Comparison of ENCODE assay signal across 1 cellular context in genomic region chr13:50124536-50125305, GRCh38.
A peak's percentile ranks its signal among the peaks of the same experiment; 100 is the strongest.
TF ChIP-seq lines count a peak whose summit lies in the region.

No MANE protein-coding gene starts in this region.

TF ChIP-seq in HepG2, 621 proteins besides CTCF, POLR2A, EP300 and RAD21 (continued from another document and continues in another):
- TF ChIP-seq BCL3 (CRISPR knock-in tag; IDR thresholded peaks at IDR 0.05) = peak; percentile 82
- TF ChIP-seq ZBTB7B (CRISPR knock-in tag; IDR thresholded peaks at IDR 0.05) = peak; percentile 71
- TF ChIP-seq KLF12 (CRISPR knock-in tag; IDR thresholded peaks at IDR 0.05; ENCODE audit: borderline replicate concordance) = 0 out of 2 replicates have a peak, but pooled peaks have one; percentile 13
- TF ChIP-seq ZNF225 (CRISPR knock-in tag; IDR thresholded peaks at IDR 0.05) = peak; percentile 39; the same call in 1 of the 2 replicates
- TF ChIP-seq ZSCAN31 (CRISPR knock-in tag; IDR thresholded peaks at IDR 0.05; ENCODE audit: low read depth) = peak; percentile 39; the same call in 1 of the 2 replicates
- no peak for TF ChIP-seq RBM22 (optimal IDR thresholded peaks at IDR 0.05; ENCODE audit: low read length)
- TF ChIP-seq XRCC5 (optimal IDR thresholded peaks at IDR 0.05; ENCODE audit: low read length) = peak; percentile 18
- TF ChIP-seq ZNF776 (CRISPR knock-in tag; IDR thresholded peaks at IDR 0.05) = peak; percentile 59; the same call in 1 of the 2 replicates
- TF ChIP-seq ZNF563 (CRISPR knock-in tag; IDR thresholded peaks at IDR 0.05) = peak; percentile 66; the same call in 1 of the 2 replicates
- 0 out of 2 replicates have a peak, but pooled peaks have one; percentile 31 for TF ChIP-seq KLF13 (CRISPR knock-in tag; IDR thresholded peaks at IDR 0.05)
- peak; percentile 10 for TF ChIP-seq DMAP1 (CRISPR knock-in tag; IDR thresholded peaks at IDR 0.05)
- TF ChIP-seq KDM5A (IDR thresholded peaks at IDR 0.05; ENCODE audit: borderline replicate concordance, low read length) = peak; percentile 12; the same call in 1 of the 2 replicates
- 0 out of 2 replicates have a peak, but pooled peaks have one; percentile 17 for TF ChIP-seq ZMYM3 (CRISPR knock-in tag; IDR thresholded peaks at IDR 0.05)
- TF ChIP-seq ZNF383 (CRISPR knock-in tag; IDR thresholded peaks at IDR 0.05; ENCODE audit: borderline replicate concordance) = no peak
- no peak; the same call in 1 of the 2 replicates for TF ChIP-seq MNT (IDR thresholded peaks at IDR 0.05)
- 0 out of 2 replicates have a peak, but pooled peaks have one; percentile 26 for TF ChIP-seq DPF2 (CRISPR knock-in tag; IDR thresholded peaks at IDR 0.05; ENCODE audit: borderline replicate concordance, low read depth)
- 0 out of 2 replicates have a peak, but pooled peaks have one; percentile 21 for TF ChIP-seq ZNF33B (CRISPR knock-in tag; IDR thresholded peaks at IDR 0.05)
- no peak for TF ChIP-seq ZSCAN25 (CRISPR knock-in tag; IDR thresholded peaks at IDR 0.05)
- TF ChIP-seq ADNP (CRISPR knock-in tag; IDR thresholded peaks at IDR 0.05) = no peak
- TF ChIP-seq HNRNPL (IDR thresholded peaks at IDR 0.05; ENCODE audit: low read depth, low read length) = peak; percentile 59
- 0 out of 2 replicates have a peak, but pooled peaks have one; percentile 56 for TF ChIP-seq ZNF564 (CRISPR knock-in tag; IDR thresholded peaks at IDR 0.05)
- no peak for TF ChIP-seq NR2F6 (IDR thresholded peaks at IDR 0.05)
- TF ChIP-seq NR2F6 (CRISPR knock-in tag; IDR thresholded peaks at IDR 0.05) = 0 out of 2 replicates have a peak, but pooled peaks have one; percentile 4
- peak; percentile 81; the same call in 1 of the 2 replicates for TF ChIP-seq ZBTB39 (CRISPR knock-in tag; IDR thresholded peaks at IDR 0.05)
- 0 out of 2 replicates have a peak, but pooled peaks have one; percentile 2 for TF ChIP-seq ZNF792 (CRISPR knock-in tag; IDR thresholded peaks at IDR 0.05)
- TF ChIP-seq ZNF782 (CRISPR knock-in tag; IDR thresholded peaks at IDR 0.05; ENCODE audit: borderline replicate concordance) = 0 out of 2 replicates have a peak, but pooled peaks have one; percentile 80
- TF ChIP-seq ZNF589 (CRISPR knock-in tag; conservative IDR thresholded peaks at IDR 0.05) = no peak
- no peak for TF ChIP-seq ZBTB4 (CRISPR knock-in tag; IDR thresholded peaks at IDR 0.05; ENCODE audit: borderline replicate concordance)
- peak; percentile 20; the same call in 1 of the 2 replicates for TF ChIP-seq ATAD3A (CRISPR knock-in tag; IDR thresholded peaks at IDR 0.05)
- TF ChIP-seq ZNF230 (CRISPR knock-in tag; IDR thresholded peaks at IDR 0.05) = no peak; the same call in 1 of the 2 replicates
- TF ChIP-seq SP2 (CRISPR knock-in tag; IDR thresholded peaks at IDR 0.05) = 0 out of 2 replicates have a peak, but pooled peaks have one; percentile 0
- TF ChIP-seq SMAD3 (CRISPR knock-in tag; IDR thresholded peaks at IDR 0.05) = no peak
- no peak for TF ChIP-seq KDM1A (CRISPR knock-in tag; IDR thresholded peaks at IDR 0.05)
- peak; percentile 32; the same call in 1 of the 2 replicates for TF ChIP-seq ARID5B (CRISPR knock-in tag; IDR thresholded peaks at IDR 0.05)
- TF ChIP-seq IKZF5 (CRISPR knock-in tag; IDR thresholded peaks at IDR 0.05) = peak; percentile 24; the same call in 1 of the 2 replicates
- no peak for TF ChIP-seq HOXA7 (CRISPR knock-in tag; IDR thresholded peaks at IDR 0.05)
- no peak for TF ChIP-seq ZNF20 (CRISPR knock-in tag; IDR thresholded peaks at IDR 0.05)
- TF ChIP-seq ASH2L (IDR thresholded peaks at IDR 0.05; ENCODE audit: insufficient read length, low read depth, low read length) = peak; percentile 21
- TF ChIP-seq ZNF883 (CRISPR knock-in tag; IDR thresholded peaks at IDR 0.05; ENCODE audit: not compliant biosample characterization) = peak; percentile 16
- TF ChIP-seq ZNF512B (CRISPR knock-in tag; IDR thresholded peaks at IDR 0.05; ENCODE audit: borderline replicate concordance) = peak; percentile 49; the same call in 1 of the 2 replicates
